ENCODE assay signal across 8 cellular contexts in genomic region chr16:82368041-82368440, GRCh38.
DNase-seq lines count a peak whose midpoint lies in the region; ATAC-seq and TF ChIP-seq lines count a peak whose summit lies in the region.

No MANE protein-coding gene starts in this region.

- peaks cover 17% of the 10 kb centered on the region for H3K27me3 Mint-ChIP-seq in type B pancreatic cell
- H3K27me3 Mint-ChIP-seq in activated naive CD8-positive, alpha-beta T cell treated with anti-CD3 and anti-CD28 coated beads for 36 hours: no peaks in the 10 kb centered on the region

- no peaks in the 10 kb centered on the region for H3K36me3 Mint-ChIP-seq in type B pancreatic cell
- no peaks in the 10 kb centered on the region for H3K36me3 Mint-ChIP-seq in activated naive CD8-positive, alpha-beta T cell treated with anti-CD3 and anti-CD28 coated beads for 36 hours

- H3K27ac Mint-ChIP-seq in type B pancreatic cell: no peak overlapping the region
- no peak overlapping the region for H3K27ac Mint-ChIP-seq in activated naive CD8-positive, alpha-beta T cell treated with anti-CD3 and anti-CD28 coated beads for 36 hours

- DNase-seq in GM23248 (peak; percentile 51), T-helper 9 cell (peak; percentile 0), right atrium auricular region (ENCODE audit: low spot score) (no peak), type B pancreatic cell (ENCODE audit: extremely low spot score, unreplicated experiment) (no peak)
- no peak for DNase-seq in activated naive CD8-positive, alpha-beta T cell treated with anti-CD3 and anti-CD28 coated beads for 36 hours
- no peak for DNase-seq in activated CD8-positive, alpha-beta memory T cell treated with anti-CD3 and anti-CD28 coated beads for 24 hours

- no peak overlapping the region for H3K4me2 ChIP-seq in GM23248 (ENCODE audit: unreplicated experiment)

- no peaks in the 10 kb centered on the region for H3K79me2 ChIP-seq in GM23248 (ENCODE audit: insufficient read depth)

- TF ChIP-seq CTCF in 22Rv1 (IDR thresholded peaks at IDR 0.05): peak; percentile 31; the same call in 1 of the 2 replicates
- peak; percentile 22 to 53 for TF ChIP-seq CTCF in right atrium auricular region (IDR thresholded peaks at IDR 0.05)
- peak; percentile 62 for TF ChIP-seq CTCF in type B pancreatic cell (conservative IDR thresholded peaks at IDR 0.05)

- H3K27ac ChIP-seq in 22Rv1: no peak overlapping the region
- H3K27ac ChIP-seq in GM23248: no peak overlapping the region
- no peak overlapping the region for H3K27ac ChIP-seq in right atrium auricular region

- H3K4me3 ChIP-seq in GM23248: no peak overlapping the region
- H3K4me3 ChIP-seq in right atrium auricular region: no peak overlapping the region

- H2AFZ ChIP-seq in GM23248: no peak overlapping the region

- no peaks in the 10 kb centered on the region for H3F3A ChIP-seq in GM23248 (ENCODE audit: insufficient read depth)

- in situ Hi-C loops in GM23248 (cut with MboI): no loop called here

- no peaks in the 10 kb centered on the region for H3K4me1 Mint-ChIP-seq in type B pancreatic cell (ENCODE audit: unreplicated experiment)
- no peaks in the 10 kb centered on the region for H3K4me1 Mint-ChIP-seq in activated naive CD8-positive, alpha-beta T cell treated with anti-CD3 and anti-CD28 coated beads for 36 hours

- H3K9me3 Mint-ChIP-seq in type B pancreatic cell: no peaks in the 10 kb centered on the region
- H3K9me3 Mint-ChIP-seq in activated naive CD8-positive, alpha-beta T cell treated with anti-CD3 and anti-CD28 coated beads for 36 hours: no peaks in the 10 kb centered on the region

- no peaks in the 10 kb centered on the region for H3K36me3 ChIP-seq in GM23248 (ENCODE audit: low read depth)
- H3K36me3 ChIP-seq in right atrium auricular region: no peaks in the 10 kb centered on the region

- H3K4me3 Mint-ChIP-seq in type B pancreatic cell: no peak overlapping the region
- H3K4me3 Mint-ChIP-seq in activated naive CD8-positive, alpha-beta T cell treated with anti-CD3 and anti-CD28 coated beads for 36 hours: no peak overlapping the region

- no peaks in the 10 kb centered on the region for H3K9me2 ChIP-seq in GM23248 (ENCODE audit: insufficient read depth)

- no peak overlapping the region for H3K9ac ChIP-seq in GM23248

- ATAC-seq in GM18868 (IDR thresholded peaks at IDR 0.05; ENCODE audit: unreplicated experiment): no peak

- no peaks in the 10 kb centered on the region for H3K4me1 ChIP-seq in GM23248 (ENCODE audit: insufficient read depth)
- H3K4me1 ChIP-seq in right atrium auricular region: peaks cover 0 to 3% of the 10 kb centered on the region in 2 donors

- H3K9me3 ChIP-seq in GM23248 (ENCODE audit: low read depth) (no peaks in the 10 kb centered on the region), right atrium auricular region (no peaks in the 10 kb centered on the region)

- H3K27me3 ChIP-seq in GM23248 (replicated peaks; ENCODE audit: insufficient read depth): no peaks in the 10 kb centered on the region; the same call in 1 of the 2 replicates
- H3K27me3 ChIP-seq in right atrium auricular region: no peaks in the 10 kb centered on the region

- H4K20me1 ChIP-seq in GM23248 (ENCODE audit: insufficient read depth): no peaks in the 10 kb centered on the region

Comparison
In these comparisons a context has a peak if more than half of its experiments do, and no peak if none do; other contexts are left out.
1. DNase-seq: peak in GM23248 (single experiment) and T-helper 9 cell (single experiment); none in right atrium auricular region (single experiment), type B pancreatic cell (single experiment), activated naive CD8-positive, alpha-beta T cell treated with anti-CD3 and anti-CD28 coated beads for 36 hours (single experiment) and activated CD8-positive, alpha-beta memory T cell treated with anti-CD3 and anti-CD28 coated beads for 24 hours (single experiment).
2. Peak in every context shown above with its lines, with median percentiles within 50 percentile points of each other: CTCF ChIP-seq.